Comparison of ENCODE assay signal across 1 cellular context in genomic region chr17:81713556-81714411, GRCh38.
TF ChIP-seq lines count a peak whose summit lies in the region.

No MANE protein-coding gene starts in this region.

TF ChIP-seq in HepG2, 621 proteins besides CTCF, POLR2A, EP300 and RAD21 (continued from another document and continues in another):
- TF ChIP-seq MXI1 (IDR thresholded peaks at IDR 0.05; ENCODE audit: borderline replicate concordance, low read depth, low read length) = peak; percentile 55; the same call in 1 of the 3 replicates
- no peak for TF ChIP-seq ZNF503 (CRISPR knock-in tag; IDR thresholded peaks at IDR 0.05)
- TF ChIP-seq ZNF629 (CRISPR knock-in tag; conservative IDR thresholded peaks at IDR 0.05) = no peak; the same call in 1 of the 2 replicates
- TF ChIP-seq RFX5 (IDR thresholded peaks at IDR 0.05; ENCODE audit: low read depth, low read length) = no peak
- TF ChIP-seq ZNF276 (CRISPR knock-in tag; IDR thresholded peaks at IDR 0.05; ENCODE audit: low read depth) = peak; percentile 84; the same call in 1 of the 2 replicates
- TF ChIP-seq MLLT10 (CRISPR knock-in tag; IDR thresholded peaks at IDR 0.05) = no peak
- TF ChIP-seq ZNF878 (CRISPR knock-in tag; IDR thresholded peaks at IDR 0.05) = no peak
- peak; percentile 96 for TF ChIP-seq ZNF589 (CRISPR knock-in tag; conservative IDR thresholded peaks at IDR 0.05)
- TF ChIP-seq TBL1XR1 (IDR thresholded peaks at IDR 0.05; ENCODE audit: borderline replicate concordance, low read length, partially characterized antibody) = no peak
- TF ChIP-seq ZBTB3 (CRISPR knock-in tag; IDR thresholded peaks at IDR 0.05; ENCODE audit: borderline replicate concordance, low read depth) = no peak; the same call in 1 of the 2 replicates
- no peak for TF ChIP-seq ZNF513 (CRISPR knock-in tag; conservative IDR thresholded peaks at IDR 0.05)
- no peak for TF ChIP-seq SIX4 (CRISPR knock-in tag; IDR thresholded peaks at IDR 0.05)
- no peak; the same call in none of the 2 replicates for TF ChIP-seq BRD4 (CRISPR knock-in tag; IDR thresholded peaks at IDR 0.05)
- peak; percentile 30; the same call in 1 of the 2 replicates for TF ChIP-seq ZBTB25 (CRISPR knock-in tag; IDR thresholded peaks at IDR 0.05)
- TF ChIP-seq ATF7 (IDR thresholded peaks at IDR 0.05) = no peak
- TF ChIP-seq ATF7 (CRISPR knock-in tag; IDR thresholded peaks at IDR 0.05) = peak; percentile 24; the same call in 1 of the 2 replicates
- TF ChIP-seq ZNF672 (CRISPR knock-in tag; IDR thresholded peaks at IDR 0.05) = 0 out of 2 replicates have a peak, but pooled peaks have one; percentile 83
- peak; percentile 92 for TF ChIP-seq ZBTB7A (CRISPR knock-in tag; IDR thresholded peaks at IDR 0.05)
- TF ChIP-seq FOXK2 (IDR thresholded peaks at IDR 0.05) = no peak
- no peak for TF ChIP-seq ZNF382 (CRISPR knock-in tag; IDR thresholded peaks at IDR 0.05; ENCODE audit: borderline replicate concordance)
- TF ChIP-seq ZNF235 (CRISPR knock-in tag; IDR thresholded peaks at IDR 0.05; ENCODE audit: borderline replicate concordance) = peak; percentile 96; the same call in 1 of the 2 replicates
- peak; percentile 61; the same call in 1 of the 2 replicates for TF ChIP-seq MEIS2 (CRISPR knock-in tag; IDR thresholded peaks at IDR 0.05)
- TF ChIP-seq TBX3 (IDR thresholded peaks at IDR 0.05; ENCODE audit: borderline replicate concordance) = peak; percentile 24; the same call in 1 of the 2 replicates
- no peak for TF ChIP-seq ADNP (CRISPR knock-in tag; IDR thresholded peaks at IDR 0.05)
- TF ChIP-seq ZNF614 (CRISPR knock-in tag; IDR thresholded peaks at IDR 0.05; ENCODE audit: borderline replicate concordance) = no peak
- TF ChIP-seq NR2F1 (CRISPR knock-in tag; IDR thresholded peaks at IDR 0.05) = peak in 1 of 2 experiments; percentile 16; a peak in 3 of 4 replicates
- TF ChIP-seq NFYB (CRISPR knock-in tag; IDR thresholded peaks at IDR 0.05) = no peak; the same call in none of the 2 replicates
- TF ChIP-seq HNRNPLL (IDR thresholded peaks at IDR 0.05; ENCODE audit: low read depth, low read length, poor library complexity, severe bottlenecking) = peak; percentile 49
- peak; percentile 72; the same call in 1 of the 2 replicates for TF ChIP-seq ZNF335 (CRISPR knock-in tag; IDR thresholded peaks at IDR 0.05)
- no peak for TF ChIP-seq ZNF7 (CRISPR knock-in tag; IDR thresholded peaks at IDR 0.05)
- TF ChIP-seq BHLHE40 (IDR thresholded peaks at IDR 0.05; ENCODE audit: low read length) = peak; percentile 91
- no peak for TF ChIP-seq ZKSCAN8 (CRISPR knock-in tag; IDR thresholded peaks at IDR 0.05; ENCODE audit: borderline replicate concordance)
- TF ChIP-seq RXRA (CRISPR knock-in tag; IDR thresholded peaks at IDR 0.05) = peak; percentile 69
- TF ChIP-seq ZNF841 (CRISPR knock-in tag; IDR thresholded peaks at IDR 0.05; ENCODE audit: borderline replicate concordance) = peak; percentile 59; the same call in 1 of the 2 replicates
- TF ChIP-seq ZNF33B (CRISPR knock-in tag; IDR thresholded peaks at IDR 0.05) = no peak
- TF ChIP-seq KMT2A (CRISPR knock-in tag; IDR thresholded peaks at IDR 0.05) = peak; percentile 45; the same call in 1 of the 2 replicates
- TF ChIP-seq FOSL2 (CRISPR knock-in tag; IDR thresholded peaks at IDR 0.05) = 0 out of 2 replicates have a peak, but pooled peaks have one; percentile 5
- TF ChIP-seq GPBP1L1 (CRISPR knock-in tag; IDR thresholded peaks at IDR 0.05) = no peak
- TF ChIP-seq MLX (CRISPR knock-in tag; IDR thresholded peaks at IDR 0.05) = peak; percentile 35; the same call in 1 of the 2 replicates
- no peak for TF ChIP-seq FOXP1 (IDR thresholded peaks at IDR 0.05)
- no peak for TF ChIP-seq FOXP1 (CRISPR knock-in tag; IDR thresholded peaks at IDR 0.05)
- TF ChIP-seq GRHL1 (CRISPR knock-in tag; conservative IDR thresholded peaks at IDR 0.05) = no peak
- TF ChIP-seq SMYD3 (CRISPR knock-in tag; IDR thresholded peaks at IDR 0.05) = peak; percentile 80; the same call in 1 of the 2 replicates
- TF ChIP-seq PRDM10 (CRISPR knock-in tag; IDR thresholded peaks at IDR 0.05; ENCODE audit: low read depth) = peak; percentile 8; the same call in 1 of the 2 replicates
- 0 out of 2 replicates have a peak, but pooled peaks have one; percentile 21 for TF ChIP-seq FOXK1 (CRISPR knock-in tag; IDR thresholded peaks at IDR 0.05; ENCODE audit: borderline replicate concordance, low read depth)
- TF ChIP-seq ZNF451 (CRISPR knock-in tag; IDR thresholded peaks at IDR 0.05) = peak; percentile 25; the same call in 1 of the 2 replicates
- TF ChIP-seq ZNF761 (CRISPR knock-in tag; conservative IDR thresholded peaks at IDR 0.05) = peak; percentile 63; the same call in 1 of the 2 replicates
- peak; percentile 58; the same call in 1 of the 2 replicates for TF ChIP-seq ZBTB34 (CRISPR knock-in tag; IDR thresholded peaks at IDR 0.05)
- TF ChIP-seq RARA (CRISPR knock-in tag; IDR thresholded peaks at IDR 0.05) = peak; percentile 49
- no peak; the same call in 1 of the 2 replicates for TF ChIP-seq NFATC3 (CRISPR knock-in tag; IDR thresholded peaks at IDR 0.05)
- no peak; the same call in 1 of the 2 replicates for TF ChIP-seq ZBTB42 (CRISPR knock-in tag; IDR thresholded peaks at IDR 0.05)
- no peak for TF ChIP-seq ONECUT2 (CRISPR knock-in tag; IDR thresholded peaks at IDR 0.05)
